In the genomic region with DNA sequence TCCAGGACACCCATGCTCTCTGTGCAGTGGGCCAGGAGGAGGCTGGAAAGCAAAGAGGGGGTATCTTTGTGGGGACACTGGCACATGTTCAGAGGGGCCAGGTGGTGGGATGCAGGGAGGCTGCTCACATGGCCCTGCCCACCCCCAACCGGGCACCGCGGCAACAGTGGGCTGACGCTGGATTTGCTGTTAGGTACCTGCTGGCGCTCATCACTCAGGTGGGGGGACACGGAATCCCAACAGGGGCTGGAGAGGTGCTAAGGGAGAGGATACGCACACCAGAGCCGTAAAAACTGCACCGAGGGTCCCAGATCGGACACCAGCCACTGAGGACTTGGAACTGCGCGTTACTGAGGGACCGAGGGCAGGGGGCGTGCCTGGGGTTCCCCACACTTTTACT, we compare ENCODE assay signal across 20 cellular contexts.
"Had no signal": no experiment of that assay in that cellular context is flagged by ENCODE, and none has a peak within 500 bp of the region (broad histone marks: within the 10 kb centered on the region; RNA-seq: fewer than 3 reads in every experiment).

No MANE protein-coding gene starts in this region.

- H3K27me3 Mint-ChIP-seq: central memory CD8-positive, alpha-beta T cell; naive B cell; stimulated activated naive B cell treated with anti-CD40 and anti-IgM and Interleukin-4, amounts not matched to agents 10 μg/mL and 1 μg/mL and 100 μg/mL, for 72 hours had no signal

- H3K27ac Mint-ChIP-seq: nephron; stimulated activated naive B cell treated with anti-CD40 and anti-IgM and Interleukin-4, amounts not matched to agents 10 μg/mL and 1 μg/mL and 100 μg/mL, for 72 hours had no signal

- H3K27me3 ChIP-seq: esophagus squamous epithelium, heart left ventricle, spleen, stomach had no signal

- H3K4me3 ChIP-seq: esophagus squamous epithelium, heart left ventricle, spleen, stomach, thoracic aorta had no signal

- ATAC-seq: heart left ventricle; left ventricle myocardium superior; stimulated activated naive B cell treated with anti-CD40 and anti-IgM and Interleukin-4, amounts not matched to agents 10 μg/mL and 1 μg/mL and 100 μg/mL, for 72 hours had no signal

- H3K27ac ChIP-seq: heart left ventricle, spleen, thoracic aorta had no signal

- H3K4me3 Mint-ChIP-seq: central memory CD8-positive, alpha-beta T cell; naive B cell; nephron; stimulated activated naive B cell treated with anti-CD40 and anti-IgM and Interleukin-4, amounts not matched to agents 10 μg/mL and 1 μg/mL and 100 μg/mL, for 72 hours had no signal

- DNase-seq: cortex of kidney; effector memory CD4-positive, alpha-beta T cell; esophagus squamous epithelium; foreskin fibroblast; heart left ventricle; hippocampal formation; left colon; left ventricle myocardium superior; mesendoderm; naive B cell; spleen; stimulated activated CD4-positive, alpha-beta T cell treated with anti-CD3 and anti-CD28 coated beads, Interleukin-15, amount 100 ng/mL, for 24 hours; stimulated activated CD4-positive, alpha-beta T cell treated with anti-CD3 and anti-CD28 coated beads, Interleukin-1b, Interleukin-23, amount 100 ng/mL, for 48 hours; stimulated activated CD4-positive, alpha-beta T cell treated with anti-CD3 and anti-CD28 coated beads, Interleukin-4, amount 100 ng/mL, for 24 hours; stimulated activated naive B cell treated with anti-CD40 and anti-IgM and Interleukin-4, amounts not matched to agents 10 μg/mL and 1 μg/mL and 100 μg/mL, for 72 hours; stomach; trophoblast cell had no signal

- H3K9me3 ChIP-seq: esophagus squamous epithelium, heart left ventricle, spleen, stomach, thoracic aorta had no signal

- H3K9me3 Mint-ChIP-seq: central memory CD8-positive, alpha-beta T cell; naive B cell; nephron; stimulated activated naive B cell treated with anti-CD40 and anti-IgM and Interleukin-4, amounts not matched to agents 10 μg/mL and 1 μg/mL and 100 μg/mL, for 72 hours had no signal
